In the genomic region with DNA sequence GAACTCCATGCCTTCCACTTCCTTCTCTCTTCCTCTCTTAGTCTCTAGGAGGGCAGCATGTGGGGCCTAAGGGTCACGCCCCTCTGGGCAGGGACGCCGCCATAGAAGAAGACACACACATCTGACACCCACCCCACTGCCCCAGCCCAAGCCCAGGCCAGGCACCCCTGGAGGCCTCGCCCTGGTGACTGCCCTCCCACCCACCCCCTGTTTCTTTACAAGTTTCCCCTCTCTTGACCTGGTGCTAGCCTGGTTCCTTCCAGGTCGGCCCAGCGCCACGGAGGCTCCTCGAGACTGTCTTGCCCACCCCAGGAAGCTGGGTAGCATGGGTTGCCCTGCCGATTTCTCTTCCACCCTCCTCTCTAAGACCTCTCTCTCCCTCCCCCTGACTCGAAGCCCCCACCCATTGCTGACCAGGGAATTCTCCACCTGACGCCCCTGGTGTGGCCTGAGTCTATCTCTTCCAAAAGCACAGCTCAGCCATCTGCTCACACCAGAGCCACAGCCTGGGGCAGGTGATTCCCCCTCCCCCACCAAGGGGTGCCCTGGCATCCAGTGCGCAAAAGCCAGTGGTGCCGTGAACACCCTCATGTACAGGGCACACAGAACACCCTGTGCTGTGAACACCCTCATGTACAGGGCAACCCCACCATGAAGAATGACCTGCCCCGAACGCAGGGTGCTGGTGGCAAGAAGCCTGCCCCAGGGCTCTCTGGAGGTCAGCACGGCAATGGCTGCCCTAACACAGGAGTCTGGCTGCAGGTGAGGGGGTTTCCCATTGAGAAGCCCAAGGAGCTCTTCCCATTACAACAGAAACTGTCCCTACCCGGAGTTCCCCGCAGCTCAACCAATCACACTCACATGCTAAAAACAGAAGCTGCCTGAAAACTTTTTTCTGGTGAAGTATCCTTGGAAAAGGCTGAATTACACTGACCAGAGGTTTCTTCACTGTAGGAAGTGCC, we compare ENCODE assay signal across 23 cellular contexts. TPM values are rescaled to one million over a fixed set of nuclear protein-coding genes. Genes with fewer than 3 reads are reported as not detected.
DNase-seq lines count a peak whose midpoint lies in the region; ATAC-seq and TF ChIP-seq lines count a peak whose summit lies in the region.
"Had no signal": no experiment of that assay in that cellular context is flagged by ENCODE, and none has a peak within 500 bp of the region (broad histone marks: within the 10 kb centered on the region; RNA-seq: fewer than 3 reads in every experiment).

No MANE protein-coding gene starts in this region.

- no peaks in the 10 kb centered on the region for H3K36me3 ChIP-seq in BLaER1
- no peaks in the 10 kb centered on the region for H3K36me3 ChIP-seq in H7 (replicated peaks; ENCODE audit: control insufficient read depth, insufficient read depth, low read length)
- H3K36me3 ChIP-seq in OCI-LY7 (ENCODE audit: insufficient read depth, low read length): no peaks in the 10 kb centered on the region

- H2AFZ ChIP-seq in OCI-LY7 (ENCODE audit: low read length): no peak overlapping the region

- no peak for ATAC-seq in GM21447 (IDR thresholded peaks at IDR 0.05; ENCODE audit: unreplicated experiment)
- ATAC-seq: Panc1 had no signal

- POLR2A ChIA-PET in OCI-LY7 (lab: Charles Lee): no interaction called here

- no peak overlapping the region for H3K9ac ChIP-seq in BLaER1
- H3K9ac ChIP-seq: KMS-11 had no signal

- H3K9me3 ChIP-seq in BLaER1: 0 out of 2 replicates have a peak, but pooled peaks cover 4% of the 10 kb centered on the region
- H3K9me3 ChIP-seq in OCI-LY7 (ENCODE audit: low read length): no peaks in the 10 kb centered on the region

- H3K4me3 ChIP-seq in BLaER1 (no peak overlapping the region), H7 (ENCODE audit: insufficient read depth, low read depth, low read length) (no peak overlapping the region), OCI-LY7 (ENCODE audit: low read depth, low read length, poor library complexity, severe bottlenecking) (no peak overlapping the region)

- H3K4me3 Mint-ChIP-seq in nephron progenitor cell (peak overlapping the region; percentile 53), type B pancreatic cell (no peak overlapping the region)
- H3K4me3 Mint-ChIP-seq: CD4-positive, alpha-beta memory T cell; IgD-negative memory B cell had no signal

- H3K4me1 Mint-ChIP-seq in nephron progenitor cell: peaks cover 21% of the 10 kb centered on the region
- no peaks in the 10 kb centered on the region for H3K4me1 Mint-ChIP-seq in type B pancreatic cell (ENCODE audit: unreplicated experiment)
- H3K4me1 Mint-ChIP-seq: CD4-positive, alpha-beta memory T cell; IgD-negative memory B cell had no signal

- H3K27me3 Mint-ChIP-seq in nephron progenitor cell (ENCODE audit: low read depth, poor library complexity) (peaks cover 6% of the 10 kb centered on the region), type B pancreatic cell (peaks cover 48% of the 10 kb centered on the region)

- H3K4me2 ChIP-seq in BLaER1 (peak overlapping the region; percentile 55), OCI-LY7 (ENCODE audit: low read length) (no peak overlapping the region)
- H3K4me2 ChIP-seq: KMS-11 had no signal

- TF ChIP-seq CTCF in nephron progenitor cell (IDR thresholded peaks at IDR 0.05) (no peak), type B pancreatic cell (conservative IDR thresholded peaks at IDR 0.05) (no peak), OCI-LY7 (conservative IDR thresholded peaks at IDR 0.05; ENCODE audit: low read length) (no peak)

- H3K36me3 Mint-ChIP-seq in nephron progenitor cell (ENCODE audit: low read depth): no peaks in the 10 kb centered on the region
- no peaks in the 10 kb centered on the region for H3K36me3 Mint-ChIP-seq in type B pancreatic cell
- H3K36me3 Mint-ChIP-seq: CD4-positive, alpha-beta memory T cell; IgD-negative memory B cell had no signal

- H3K9me3 Mint-ChIP-seq in nephron progenitor cell: peaks cover 26% of the 10 kb centered on the region
- H3K9me3 Mint-ChIP-seq in type B pancreatic cell: no peaks in the 10 kb centered on the region

- no peak overlapping the region for H3K27ac ChIP-seq in BLaER1
- no peak overlapping the region for H3K27ac ChIP-seq in OCI-LY7 (ENCODE audit: low read depth, low read length, poor library complexity, severe bottlenecking)
- H3K27ac ChIP-seq: HL-60, KMS-11, RWPE1 had no signal

- H3K27me3 ChIP-seq in BLaER1 (no peaks in the 10 kb centered on the region), H7 (ENCODE audit: control insufficient read depth, insufficient read depth, low read length) (no peaks in the 10 kb centered on the region; the same call in 1 of the 2 replicates)

- CTCF ChIA-PET in OCI-LY7 (lab: Charles Lee; ENCODE audit: unreplicated experiment): no interaction called here

- BruUV-seq in OCI-LY7 (replicated peaks; lab: Mats Ljungman, UMichigan): no TSS peak

- H4K20me1 ChIP-seq in BLaER1 (no peaks in the 10 kb centered on the region), OCI-LY7 (ENCODE audit: insufficient read depth, low read length) (no peaks in the 10 kb centered on the region)

- intact Hi-C loops in OCI-LY7 (cut with micrococcal nuclease; ENCODE audit: unreplicated experiment): no loop called here

- no peaks in the 10 kb centered on the region for H3K9me2 ChIP-seq in OCI-LY7 (ENCODE audit: insufficient read depth, low read length)

- DNase-seq in H7 (peak; percentile 76), nephron progenitor cell (no peak), type B pancreatic cell (ENCODE audit: extremely low spot score, unreplicated experiment) (peak; percentile 50), OCI-LY7 (ENCODE audit: low spot score) (no peak), cerebellar nuclear complex (lab: John Stamatoyannopoulos, UW) (no peak)
- DNase-seq: C1 segment of cervical spinal cord; CD4-positive, alpha-beta memory T cell; COR-L47; DMS53; GOT3; MM.1S; NCI-H1417; NCI-H1694; NCI-H2029 treated with DMSO at 0.1 percent for 48 hours; NCI-H526 treated with DMSO at 0.1 percent for 48 hours; SHP77 had no signal

- H3K27ac Mint-ChIP-seq in nephron progenitor cell (peak overlapping the region; percentile 53), type B pancreatic cell (no peak overlapping the region)
- H3K27ac Mint-ChIP-seq: CD4-positive, alpha-beta memory T cell had no signal

- H3K4me1 ChIP-seq in BLaER1 (peaks cover 14% of the 10 kb centered on the region), OCI-LY7 (ENCODE audit: insufficient read depth, low read length, poor library complexity, severe bottlenecking) (no peaks in the 10 kb centered on the region)

- H3K79me2 ChIP-seq in OCI-LY7 (ENCODE audit: insufficient read depth, low read depth, low read length): no peaks in the 10 kb centered on the region

RNA-seq across cellular contexts. Expression of gene SALL3, which starts 13.4 kb away (rescaled TPM):
- 60.0 and 96.6 TPM in 2 replicates for total RNA-seq in H7 (2014; rRNA removed; shearing (Covaris generic))
- total RNA-seq in type B pancreatic cell (ENCODE audit: low replicate concordance) (0.21 and 14.6 TPM in 2 replicates), OCI-LY7 (2022) (not detected in 2 replicates)
- not detected in 2 replicates for total RNA-seq in OCI-LY7 (2014; rRNA removed; shearing (Covaris generic))
- total RNA-seq: CD4-positive, alpha-beta memory T cell had no signal

Comparison
In these comparisons a context has a peak if more than half of its experiments do, and no peak if none do; other contexts are left out.
1. DNase-seq: peak in H7 (single experiment) and type B pancreatic cell (single experiment); none in nephron progenitor cell (single experiment), OCI-LY7 (single experiment) and cerebellar nuclear complex (0 of 2).